Comparison of ENCODE assay signal across 1 cellular context in genomic region chr7:129168219-129168991, GRCh38.
TF ChIP-seq lines count a peak whose summit lies in the region.

No MANE protein-coding gene starts in this region.

TF ChIP-seq in endothelial cell of umbilical vein, 7 proteins besides CTCF, POLR2A, EP300 and RAD21:
- TF ChIP-seq, protein P1, sequence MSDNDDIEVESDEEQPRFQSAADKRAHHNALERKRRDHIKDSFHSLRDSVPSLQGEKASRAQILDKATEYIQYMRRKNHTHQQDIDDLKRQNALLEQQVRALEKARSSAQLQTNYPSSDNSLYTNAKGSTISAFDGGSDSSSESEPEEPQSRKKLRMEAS (IDR thresholded peaks at IDR 0.05; ENCODE audit: insufficient read depth, insufficient read length): no peak
- no peak for TF ChIP-seq POLR2AphosphoS5 (IDR thresholded peaks at IDR 0.05; ENCODE audit: insufficient read depth, low read depth, low read length)
